Comparison of ENCODE assay signal across 2 cellular contexts in the genomic region with DNA sequence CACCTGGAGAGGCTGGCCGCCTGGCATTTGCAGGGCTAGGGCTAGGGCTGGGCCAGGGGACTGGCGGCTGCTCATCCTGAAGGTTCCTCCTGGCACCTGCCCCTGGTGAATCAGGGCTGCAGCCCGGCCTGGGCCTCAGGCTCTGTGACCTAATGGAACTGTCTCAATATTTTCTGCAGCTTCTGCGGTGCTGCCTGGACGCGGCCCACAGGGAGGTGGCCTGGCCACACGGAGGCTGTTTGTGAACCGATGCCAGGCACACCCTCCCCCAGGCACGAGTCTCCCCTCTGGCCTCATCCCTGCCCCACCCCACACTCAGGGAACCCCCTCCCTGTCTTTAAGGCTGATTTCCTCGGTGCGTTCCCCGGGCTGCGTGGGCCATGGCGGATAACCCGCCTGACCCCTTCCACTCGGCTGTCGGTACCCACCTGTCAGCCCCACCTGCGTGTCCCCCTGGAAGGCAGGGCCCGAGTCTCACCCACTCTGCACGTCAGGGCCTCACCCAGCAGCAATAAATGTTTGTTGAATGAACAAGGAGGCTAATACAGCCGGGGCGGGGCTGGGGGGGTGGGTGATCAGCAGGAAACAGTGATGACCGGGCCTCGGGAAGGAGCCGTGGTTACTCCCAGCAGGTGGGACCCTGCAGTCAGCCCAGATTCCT.
TF ChIP-seq lines count a peak whose summit lies in the region.

No MANE protein-coding gene starts in this region.

TF ChIP-seq in SK-N-SH, 30 proteins besides CTCF, POLR2A, EP300 and RAD21:
- TF ChIP-seq, protein P1, sequence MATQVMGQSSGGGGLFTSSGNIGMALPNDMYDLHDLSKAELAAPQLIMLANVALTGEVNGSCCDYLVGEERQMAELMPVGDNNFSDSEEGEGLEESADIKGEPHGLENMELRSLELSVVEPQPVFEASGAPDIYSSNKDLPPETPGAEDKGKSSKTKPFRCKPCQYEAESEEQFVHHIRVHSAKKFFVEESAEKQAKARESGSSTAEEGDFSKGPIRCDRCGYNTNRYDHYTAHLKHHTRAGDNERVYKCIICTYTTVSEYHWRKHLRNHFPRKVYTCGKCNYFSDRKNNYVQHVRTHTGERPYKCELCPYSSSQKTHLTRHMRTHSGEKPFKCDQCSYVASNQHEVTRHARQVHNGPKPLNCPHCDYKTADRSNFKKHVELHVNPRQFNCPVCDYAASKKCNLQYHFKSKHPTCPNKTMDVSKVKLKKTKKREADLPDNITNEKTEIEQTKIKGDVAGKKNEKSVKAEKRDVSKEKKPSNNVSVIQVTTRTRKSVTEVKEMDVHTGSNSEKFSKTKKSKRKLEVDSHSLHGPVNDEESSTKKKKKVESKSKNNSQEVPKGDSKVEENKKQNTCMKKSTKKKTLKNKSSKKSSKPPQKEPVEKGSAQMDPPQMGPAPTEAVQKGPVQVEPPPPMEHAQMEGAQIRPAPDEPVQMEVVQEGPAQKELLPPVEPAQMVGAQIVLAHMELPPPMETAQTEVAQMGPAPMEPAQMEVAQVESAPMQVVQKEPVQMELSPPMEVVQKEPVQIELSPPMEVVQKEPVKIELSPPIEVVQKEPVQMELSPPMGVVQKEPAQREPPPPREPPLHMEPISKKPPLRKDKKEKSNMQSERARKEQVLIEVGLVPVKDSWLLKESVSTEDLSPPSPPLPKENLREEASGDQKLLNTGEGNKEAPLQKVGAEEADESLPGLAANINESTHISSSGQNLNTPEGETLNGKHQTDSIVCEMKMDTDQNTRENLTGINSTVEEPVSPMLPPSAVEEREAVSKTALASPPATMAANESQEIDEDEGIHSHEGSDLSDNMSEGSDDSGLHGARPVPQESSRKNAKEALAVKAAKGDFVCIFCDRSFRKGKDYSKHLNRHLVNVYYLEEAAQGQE (IDR thresholded peaks at IDR 0.05; ENCODE audit: low read depth, low read length): no peak
- TF ChIP-seq TCF12 (IDR thresholded peaks at IDR 0.05): no peak
- TF ChIP-seq RCOR1 (IDR thresholded peaks at IDR 0.05; ENCODE audit: low read length): no peak
- no peak for TF ChIP-seq SMC3 (IDR thresholded peaks at IDR 0.05; ENCODE audit: low read depth, low read length)
- no peak for TF ChIP-seq RFX5 (IDR thresholded peaks at IDR 0.05; ENCODE audit: low read length)
- TF ChIP-seq, protein P2, sequence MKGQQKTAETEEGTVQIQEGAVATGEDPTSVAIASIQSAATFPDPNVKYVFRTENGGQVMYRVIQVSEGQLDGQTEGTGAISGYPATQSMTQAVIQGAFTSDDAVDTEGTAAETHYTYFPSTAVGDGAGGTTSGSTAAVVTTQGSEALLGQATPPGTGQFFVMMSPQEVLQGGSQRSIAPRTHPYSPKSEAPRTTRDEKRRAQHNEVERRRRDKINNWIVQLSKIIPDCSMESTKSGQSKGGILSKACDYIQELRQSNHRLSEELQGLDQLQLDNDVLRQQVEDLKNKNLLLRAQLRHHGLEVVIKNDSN (IDR thresholded peaks at IDR 0.05; ENCODE audit: borderline replicate concordance, low read depth): no peak
- no peak for TF ChIP-seq NFIC (IDR thresholded peaks at IDR 0.05; ENCODE audit: borderline replicate concordance)
- TF ChIP-seq, protein P3, sequence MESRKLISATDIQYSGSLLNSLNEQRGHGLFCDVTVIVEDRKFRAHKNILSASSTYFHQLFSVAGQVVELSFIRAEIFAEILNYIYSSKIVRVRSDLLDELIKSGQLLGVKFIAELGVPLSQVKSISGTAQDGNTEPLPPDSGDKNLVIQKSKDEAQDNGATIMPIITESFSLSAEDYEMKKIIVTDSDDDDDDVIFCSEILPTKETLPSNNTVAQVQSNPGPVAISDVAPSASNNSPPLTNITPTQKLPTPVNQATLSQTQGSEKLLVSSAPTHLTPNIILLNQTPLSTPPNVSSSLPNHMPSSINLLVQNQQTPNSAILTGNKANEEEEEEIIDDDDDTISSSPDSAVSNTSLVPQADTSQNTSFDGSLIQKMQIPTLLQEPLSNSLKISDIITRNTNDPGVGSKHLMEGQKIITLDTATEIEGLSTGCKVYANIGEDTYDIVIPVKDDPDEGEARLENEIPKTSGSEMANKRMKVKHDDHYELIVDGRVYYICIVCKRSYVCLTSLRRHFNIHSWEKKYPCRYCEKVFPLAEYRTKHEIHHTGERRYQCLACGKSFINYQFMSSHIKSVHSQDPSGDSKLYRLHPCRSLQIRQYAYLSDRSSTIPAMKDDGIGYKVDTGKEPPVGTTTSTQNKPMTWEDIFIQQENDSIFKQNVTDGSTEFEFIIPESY (IDR thresholded peaks at IDR 0.05; ENCODE audit: borderline replicate concordance, low read depth): no peak
- TF ChIP-seq GATA2 (CRISPR knock-in tag; IDR thresholded peaks at IDR 0.05): no peak
- TF ChIP-seq, protein P4, sequence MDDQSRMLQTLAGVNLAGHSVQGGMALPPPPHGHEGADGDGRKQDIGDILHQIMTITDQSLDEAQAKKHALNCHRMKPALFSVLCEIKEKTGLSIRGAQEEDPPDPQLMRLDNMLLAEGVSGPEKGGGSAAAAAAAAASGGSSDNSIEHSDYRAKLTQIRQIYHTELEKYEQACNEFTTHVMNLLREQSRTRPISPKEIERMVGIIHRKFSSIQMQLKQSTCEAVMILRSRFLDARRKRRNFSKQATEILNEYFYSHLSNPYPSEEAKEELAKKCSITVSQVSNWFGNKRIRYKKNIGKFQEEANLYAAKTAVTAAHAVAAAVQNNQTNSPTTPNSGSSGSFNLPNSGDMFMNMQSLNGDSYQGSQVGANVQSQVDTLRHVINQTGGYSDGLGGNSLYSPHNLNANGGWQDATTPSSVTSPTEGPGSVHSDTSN (IDR thresholded peaks at IDR 0.05): no peak
- no peak for TF ChIP-seq TAF1 (IDR thresholded peaks at IDR 0.05; ENCODE audit: borderline replicate concordance, low read depth, low read length)
- no peak for TF ChIP-seq RXRA (IDR thresholded peaks at IDR 0.05; ENCODE audit: borderline replicate concordance, low read depth)
- TF ChIP-seq, protein P5, sequence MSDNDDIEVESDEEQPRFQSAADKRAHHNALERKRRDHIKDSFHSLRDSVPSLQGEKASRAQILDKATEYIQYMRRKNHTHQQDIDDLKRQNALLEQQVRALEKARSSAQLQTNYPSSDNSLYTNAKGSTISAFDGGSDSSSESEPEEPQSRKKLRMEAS (IDR thresholded peaks at IDR 0.05; ENCODE audit: low read depth): no peak
- no peak for TF ChIP-seq JUND (IDR thresholded peaks at IDR 0.05)
- no peak for TF ChIP-seq ELF1 (IDR thresholded peaks at IDR 0.05)
- TF ChIP-seq EZH2phosphoT487 (IDR thresholded peaks at IDR 0.05; ENCODE audit: borderline replicate concordance, low read depth): no peak
- no peak for TF ChIP-seq CHD2 (IDR thresholded peaks at IDR 0.05; ENCODE audit: low read length, partially characterized antibody)

TF ChIP-seq in SK-N-SH treated with all-trans-retinoic acid at 6 μM for 48 hours, 23 proteins besides CTCF, POLR2A, EP300 and RAD21 (continued from another document):
- TF ChIP-seq, protein P6, sequence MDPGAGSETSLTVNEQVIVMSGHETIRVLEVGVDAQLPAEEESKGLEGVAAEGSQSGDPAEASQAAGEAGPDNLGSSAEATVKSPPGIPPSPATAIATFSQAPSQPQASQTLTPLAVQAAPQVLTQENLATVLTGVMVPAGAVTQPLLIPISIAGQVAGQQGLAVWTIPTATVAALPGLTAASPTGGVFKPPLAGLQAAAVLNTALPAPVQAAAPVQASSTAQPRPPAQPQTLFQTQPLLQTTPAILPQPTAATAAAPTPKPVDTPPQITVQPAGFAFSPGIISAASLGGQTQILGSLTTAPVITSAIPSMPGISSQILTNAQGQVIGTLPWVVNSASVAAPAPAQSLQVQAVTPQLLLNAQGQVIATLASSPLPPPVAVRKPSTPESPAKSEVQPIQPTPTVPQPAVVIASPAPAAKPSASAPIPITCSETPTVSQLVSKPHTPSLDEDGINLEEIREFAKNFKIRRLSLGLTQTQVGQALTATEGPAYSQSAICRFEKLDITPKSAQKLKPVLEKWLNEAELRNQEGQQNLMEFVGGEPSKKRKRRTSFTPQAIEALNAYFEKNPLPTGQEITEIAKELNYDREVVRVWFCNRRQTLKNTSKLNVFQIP (CRISPR knock-in tag; IDR thresholded peaks at IDR 0.05; ENCODE audit: borderline replicate concordance, low read depth): no peak
- TF ChIP-seq ARNTL (CRISPR knock-in tag; IDR thresholded peaks at IDR 0.05; ENCODE audit: borderline replicate concordance, low read depth): no peak
- no peak for TF ChIP-seq TCF4 (CRISPR knock-in tag; IDR thresholded peaks at IDR 0.05; ENCODE audit: borderline replicate concordance)
- TF ChIP-seq SNAI2 (CRISPR knock-in tag; IDR thresholded peaks at IDR 0.05): no peak
- TF ChIP-seq ZFP30 (CRISPR knock-in tag; IDR thresholded peaks at IDR 0.05): no peak
- TF ChIP-seq, protein P7, sequence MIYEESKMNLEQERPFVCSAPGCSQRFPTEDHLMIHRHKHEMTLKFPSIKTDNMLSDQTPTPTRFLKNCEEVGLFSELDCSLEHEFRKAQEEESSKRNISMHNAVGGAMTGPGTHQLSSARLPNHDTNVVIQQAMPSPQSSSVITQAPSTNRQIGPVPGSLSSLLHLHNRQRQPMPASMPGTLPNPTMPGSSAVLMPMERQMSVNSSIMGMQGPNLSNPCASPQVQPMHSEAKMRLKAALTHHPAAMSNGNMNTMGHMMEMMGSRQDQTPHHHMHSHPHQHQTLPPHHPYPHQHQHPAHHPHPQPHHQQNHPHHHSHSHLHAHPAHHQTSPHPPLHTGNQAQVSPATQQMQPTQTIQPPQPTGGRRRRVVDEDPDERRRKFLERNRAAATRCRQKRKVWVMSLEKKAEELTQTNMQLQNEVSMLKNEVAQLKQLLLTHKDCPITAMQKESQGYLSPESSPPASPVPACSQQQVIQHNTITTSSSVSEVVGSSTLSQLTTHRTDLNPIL (CRISPR knock-in tag; IDR thresholded peaks at IDR 0.05; ENCODE audit: low read depth): no peak
- TF ChIP-seq ESRRG (CRISPR knock-in tag; IDR thresholded peaks at IDR 0.05): no peak
- no peak for TF ChIP-seq ZNF70 (CRISPR knock-in tag; IDR thresholded peaks at IDR 0.05)
- TF ChIP-seq BACH2 (CRISPR knock-in tag; IDR thresholded peaks at IDR 0.05; ENCODE audit: borderline replicate concordance): no peak
- TF ChIP-seq, protein P8, sequence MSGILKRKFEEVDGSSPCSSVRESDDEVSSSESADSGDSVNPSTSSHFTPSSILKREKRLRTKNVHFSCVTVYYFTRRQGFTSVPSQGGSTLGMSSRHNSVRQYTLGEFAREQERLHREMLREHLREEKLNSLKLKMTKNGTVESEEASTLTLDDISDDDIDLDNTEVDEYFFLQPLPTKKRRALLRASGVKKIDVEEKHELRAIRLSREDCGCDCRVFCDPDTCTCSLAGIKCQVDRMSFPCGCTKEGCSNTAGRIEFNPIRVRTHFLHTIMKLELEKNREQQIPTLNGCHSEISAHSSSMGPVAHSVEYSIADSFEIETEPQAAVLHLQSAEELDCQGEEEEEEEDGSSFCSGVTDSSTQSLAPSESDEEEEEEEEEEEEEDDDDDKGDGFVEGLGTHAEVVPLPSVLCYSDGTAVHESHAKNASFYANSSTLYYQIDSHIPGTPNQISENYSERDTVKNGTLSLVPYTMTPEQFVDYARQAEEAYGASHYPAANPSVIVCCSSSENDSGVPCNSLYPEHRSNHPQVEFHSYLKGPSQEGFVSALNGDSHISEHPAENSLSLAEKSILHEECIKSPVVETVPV (CRISPR knock-in tag; IDR thresholded peaks at IDR 0.05): no peak
TF ChIP-seq in SK-N-SH treated with all-trans-retinoic acid at 6 μM for 48 hours: peak in this region for 0.
